Comparison of ENCODE assay signal across 1 cellular context in genomic region chr5:102749416-102750021, GRCh38.
TF ChIP-seq lines count a peak whose summit lies in the region.

No MANE protein-coding gene starts in this region.

TF ChIP-seq in GM23338, 12 proteins besides CTCF, POLR2A, EP300 and RAD21 (continued from another document):
- TF ChIP-seq ZNF462 (CRISPR knock-in tag; IDR thresholded peaks at IDR 0.05) (no peak), EZH2 (IDR thresholded peaks at IDR 0.05; ENCODE audit: low read depth, unreplicated experiment) (no peak), ZNF114 (CRISPR knock-in tag; IDR thresholded peaks at IDR 0.05) (no peak), POLR2AphosphoS5 (IDR thresholded peaks at IDR 0.05; ENCODE audit: low read depth) (no peak), REST (IDR thresholded peaks at IDR 0.05; ENCODE audit: unreplicated experiment) (no peak), CREB1 (CRISPR knock-in tag; IDR thresholded peaks at IDR 0.05; ENCODE audit: low read depth) (no peak)
